In genomic region chr1:234645964-234646363, GRCh38 we compare ENCODE assay signal across 3 cellular contexts.
A peak's percentile ranks its signal among the peaks of the same experiment; 100 is the strongest.
TF ChIP-seq lines count a peak whose summit lies in the region.

No MANE protein-coding gene starts in this region.

TF ChIP-seq in A549, 52 proteins besides CTCF, POLR2A, EP300 and RAD21:
- peak; percentile 49 for TF ChIP-seq MAFK (IDR thresholded peaks at IDR 0.05; ENCODE audit: partially characterized antibody)
- TF ChIP-seq KDM1A (IDR thresholded peaks at IDR 0.05; ENCODE audit: low read depth), result peak; percentile 63; the same call in 1 of the 2 replicates
- no peak; the same call in 1 of the 2 replicates for TF ChIP-seq CHD4 (IDR thresholded peaks at IDR 0.05; ENCODE audit: borderline replicate concordance)

TF ChIP-seq in IMR-90, 13 proteins besides CTCF, POLR2A, EP300 and RAD21:
- TF ChIP-seq NFE2L2 (IDR thresholded peaks at IDR 0.05; ENCODE audit: low read depth, low read length) (no peak), MAFK (IDR thresholded peaks at IDR 0.05; ENCODE audit: low read depth, low read length) (0 out of 2 replicates have a peak, but pooled peaks have one; percentile 46), CEBPB (IDR thresholded peaks at IDR 0.05; ENCODE audit: low read depth, low read length) (peak; percentile 49; the same call in 1 of the 2 replicates)

TF ChIP-seq in WTC11, 78 proteins besides CTCF, POLR2A, EP300 and RAD21:
- TF ChIP-seq ESRRA (CRISPR knock-in tag; IDR thresholded peaks at IDR 0.05; ENCODE audit: borderline replicate concordance) (no peak), SP1 (CRISPR knock-in tag; conservative IDR thresholded peaks at IDR 0.05) (no peak), NFE2L1 (CRISPR knock-in tag; IDR thresholded peaks at IDR 0.05) (no peak), CREB1 (CRISPR knock-in tag; IDR thresholded peaks at IDR 0.05) (no peak), USF2 (CRISPR knock-in tag; IDR thresholded peaks at IDR 0.05) (no peak), IRF1 (CRISPR knock-in tag; IDR thresholded peaks at IDR 0.05) (no peak)
